In genomic region chrX:39096599-39096998, GRCh38 we compare ENCODE assay signal across 1 cellular context.
TF ChIP-seq lines count a peak whose summit lies in the region.

No MANE protein-coding gene starts in this region.

TF ChIP-seq in GM23338, 12 proteins besides CTCF, POLR2A, EP300 and RAD21 (continued from another document):
- no peak for TF ChIP-seq ZNF462 (CRISPR knock-in tag; IDR thresholded peaks at IDR 0.05)
- TF ChIP-seq POLR2AphosphoS5 (IDR thresholded peaks at IDR 0.05; ENCODE audit: low read depth): no peak
